28 cellular contexts compared by ENCODE assay signal in the genomic region with DNA sequence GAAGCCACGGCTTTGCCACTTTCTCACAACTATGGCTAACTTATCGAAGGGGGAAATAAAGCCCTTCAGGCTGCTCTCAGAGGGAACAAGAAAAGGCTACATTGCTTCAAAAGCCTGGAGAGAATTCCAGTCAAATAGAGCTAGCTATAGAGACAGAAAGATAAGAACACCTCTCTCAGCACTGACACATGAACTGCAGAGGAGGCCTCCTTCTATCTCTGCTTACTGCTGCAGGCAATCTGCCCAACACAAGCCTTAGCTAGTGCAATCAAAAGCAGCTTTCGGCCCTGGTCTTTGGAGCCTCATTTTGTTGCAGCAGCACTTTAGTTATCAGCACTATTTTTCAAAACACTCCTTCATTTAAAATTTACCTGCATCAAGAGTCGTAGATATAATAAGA.
DNase-seq lines count a peak whose midpoint lies in the region; FAIRE-seq and TF ChIP-seq lines count a peak whose summit lies in the region.
"Had no signal": no experiment of that assay in that cellular context is flagged by ENCODE, and none has a peak within 500 bp of the region (broad histone marks: within the 10 kb centered on the region; RNA-seq: fewer than 3 reads in every experiment).

No MANE protein-coding gene starts in this region.

- in situ Hi-C loops in brain microvascular endothelial cell (cut with HindIII; ENCODE audit: low pct_ligation_motif_present, low sequenced_read_pairs) = no loop called here

- TF ChIP-seq CTCF in brain microvascular endothelial cell (IDR thresholded peaks at IDR 0.05; ENCODE audit: low read depth, low read length, missing control alignments) = no peak
- no peak for TF ChIP-seq CTCF in nephron progenitor cell (IDR thresholded peaks at IDR 0.05)

- no peaks in the 10 kb centered on the region for H3K4me1 Mint-ChIP-seq in nephron progenitor cell
- H3K4me1 Mint-ChIP-seq: activated naive CD4-positive, alpha-beta T cell treated with anti-CD3 and anti-CD28 coated beads, Interleukin-2, amount 50 U/mL, for 24 hours; H9; memory B cell had no signal

- no peaks in the 10 kb centered on the region for H3K9me3 Mint-ChIP-seq in nephron progenitor cell
- H3K9me3 Mint-ChIP-seq: H9 had no signal

- DNase-seq in NCI-H226 = peak; percentile 68
- peak; percentile 21 for DNase-seq in brain microvascular endothelial cell
- no peak for DNase-seq in nephron progenitor cell
- no peak for DNase-seq in HTR-8/SVneo (ENCODE audit: insufficient read length, low spot score)
- DNase-seq in stimulated activated naive CD4-positive, alpha-beta T cell (lab: John Stamatoyannopoulos, UW) = no peak
- no peak for DNase-seq in NCI-H1417 treated with DMSO at 0.1 percent for 48 hours (lab: John Stamatoyannopoulos, UW)
- no peak for DNase-seq in Ammon's horn (ENCODE audit: low spot score)
- DNase-seq: ACHN; activated CD4-positive, alpha-beta T cell treated with anti-CD3 and anti-CD28 coated beads, Interleukin-2, amount 50 U/mL, for 4 hours; activated CD8-positive, alpha-beta memory T cell treated with anti-CD3 and anti-CD28 coated beads, Interleukin-2, amount 50 U/mL, for 4 hours; cortex of kidney; effector memory CD8-positive, alpha-beta T cell; GDM1; H9; left cardiac atrium; NCI-H187 treated with DMSO at 0.1 percent for 48 hours; NCI-H345; NCI-H774; nucleus accumbens; psoas muscle; stimulated activated naive CD4-positive, alpha-beta T cell treated with Interleukin-2 at 50 U/mL for 16 hours; T-helper 1 cell had no signal

- FAIRE-seq in HTR-8/SVneo (lab: Jason Lieb, UNC) = no peak
- FAIRE-seq: GM19239 had no signal

- peak overlapping the region; percentile 19 for H2AFZ ChIP-seq in ACC112 (ENCODE audit: low read length, unreplicated experiment)

- H3K36me3 ChIP-seq in ACC112 (ENCODE audit: insufficient read depth, low read length) (no peaks in the 10 kb centered on the region), brain microvascular endothelial cell (replicated peaks) (no peaks in the 10 kb centered on the region)
- H3K36me3 ChIP-seq: BLaER1, thoracic aorta had no signal

- no peaks in the 10 kb centered on the region for H3K79me2 ChIP-seq in ACC112 (ENCODE audit: control insufficient read depth, insufficient read depth, low read length, unreplicated experiment)

- H3K4me3 ChIP-seq in ACC112 (ENCODE audit: low read depth, low read length) (no peak overlapping the region), brain microvascular endothelial cell (ENCODE audit: low read depth, low read length) (no peak overlapping the region)
- H3K4me3 ChIP-seq: BLaER1, psoas muscle, thoracic aorta had no signal

- peaks cover 3% of the 10 kb centered on the region for H3K4me1 ChIP-seq in ACC112 (ENCODE audit: control insufficient read depth, insufficient read depth, low read length, unreplicated experiment)
- H3K4me1 ChIP-seq: BLaER1, psoas muscle had no signal

- no peaks in the 10 kb centered on the region for H3K27me3 Mint-ChIP-seq in nephron progenitor cell (ENCODE audit: low read depth, poor library complexity)
- H3K27me3 Mint-ChIP-seq: activated naive CD4-positive, alpha-beta T cell treated with anti-CD3 and anti-CD28 coated beads, Interleukin-2, amount 50 U/mL, for 24 hours; effector memory CD8-positive, alpha-beta T cell; memory B cell had no signal

- peak overlapping the region; percentile 48 for H3K27ac Mint-ChIP-seq in nephron progenitor cell
- H3K27ac Mint-ChIP-seq: activated naive CD4-positive, alpha-beta T cell treated with anti-CD3 and anti-CD28 coated beads, Interleukin-2, amount 50 U/mL, for 24 hours; effector memory CD8-positive, alpha-beta T cell; H9; memory B cell had no signal

- H3K27me3 ChIP-seq in ACC112 (ENCODE audit: insufficient read depth, low read length) = no peaks in the 10 kb centered on the region
- H3K27me3 ChIP-seq in brain microvascular endothelial cell (replicated peaks) = no peaks in the 10 kb centered on the region
- H3K27me3 ChIP-seq: BLaER1 had no signal

- H3K4me3 Mint-ChIP-seq in nephron progenitor cell = no peak overlapping the region
- H3K4me3 Mint-ChIP-seq: activated naive CD4-positive, alpha-beta T cell treated with anti-CD3 and anti-CD28 coated beads, Interleukin-2, amount 50 U/mL, for 24 hours; effector memory CD8-positive, alpha-beta T cell; H9; memory B cell had no signal

- no peaks in the 10 kb centered on the region for H3K36me3 Mint-ChIP-seq in nephron progenitor cell (ENCODE audit: low read depth)
- H3K36me3 Mint-ChIP-seq: activated naive CD4-positive, alpha-beta T cell treated with anti-CD3 and anti-CD28 coated beads, Interleukin-2, amount 50 U/mL, for 24 hours; memory B cell had no signal

- H3K27ac ChIP-seq in ACC112 (ENCODE audit: low read depth, low read length) = no peak overlapping the region
- no peak overlapping the region for H3K27ac ChIP-seq in brain microvascular endothelial cell
- H3K27ac ChIP-seq: BLaER1, psoas muscle, thoracic aorta had no signal

Comparison
In these comparisons a context has a peak if more than half of its experiments do, and no peak if none do; other contexts are left out.
1. DNase-seq: peak in NCI-H226 (single experiment) and brain microvascular endothelial cell (single experiment); none in nephron progenitor cell (single experiment), HTR-8/SVneo (single experiment), stimulated activated naive CD4-positive, alpha-beta T cell (0 of 6), NCI-H1417 treated with DMSO at 0.1 percent for 48 hours (single experiment) and Ammon's horn (single experiment).